ENCODE assay signal across 1 cellular context in genomic region chr6:149840345-149841075, GRCh38.
TF ChIP-seq lines count a peak whose summit lies in the region.

No MANE protein-coding gene starts in this region.

TF ChIP-seq in K562, 482 proteins besides CTCF, POLR2A, EP300 and RAD21 (continued from another document and continues in another):
- no peak for TF ChIP-seq TEAD1 (CRISPR knock-in tag; IDR thresholded peaks at IDR 0.05)
- no peak for TF ChIP-seq ZNF212 (CRISPR knock-in tag; IDR thresholded peaks at IDR 0.05)
- TF ChIP-seq ZNF232 (CRISPR knock-in tag; IDR thresholded peaks at IDR 0.05), result no peak
- TF ChIP-seq ZNF449 (CRISPR knock-in tag; IDR thresholded peaks at IDR 0.05), result no peak
- no peak for TF ChIP-seq ZNF77 (CRISPR knock-in tag; IDR thresholded peaks at IDR 0.05)
- TF ChIP-seq HNRNPH1 (optimal IDR thresholded peaks at IDR 0.05; ENCODE audit: low read depth, low read length), result no peak
- TF ChIP-seq TFAP4 (CRISPR knock-in tag; IDR thresholded peaks at IDR 0.05; ENCODE audit: borderline replicate concordance), result peak; percentile 34; the same call in 1 of the 2 replicates
- TF ChIP-seq HNRNPLL (IDR thresholded peaks at IDR 0.05; ENCODE audit: low read depth, low read length, poor library complexity, severe bottlenecking), result no peak
- TF ChIP-seq NFATC3 (IDR thresholded peaks at IDR 0.05), result no peak
- TF ChIP-seq ZNF740 (CRISPR knock-in tag; IDR thresholded peaks at IDR 0.05), result no peak
- no peak for TF ChIP-seq ZNF740 (tag; IDR thresholded peaks at IDR 0.05)
- peak; percentile 68 for TF ChIP-seq ZEB2 (IDR thresholded peaks at IDR 0.05)
- no peak for TF ChIP-seq TFE3 (CRISPR knock-in tag; IDR thresholded peaks at IDR 0.05)
- TF ChIP-seq ATF3 (IDR thresholded peaks at IDR 0.05), result no peak
- TF ChIP-seq ATF3 (CRISPR knock-in tag; conservative IDR thresholded peaks at IDR 0.05), result no peak
- no peak for TF ChIP-seq ZNF165 (CRISPR knock-in tag; IDR thresholded peaks at IDR 0.05; ENCODE audit: borderline replicate concordance)
- 0 out of 2 replicates have a peak, but pooled peaks have one; percentile 25 for TF ChIP-seq MTA3 (IDR thresholded peaks at IDR 0.05; ENCODE audit: borderline replicate concordance)
- no peak for TF ChIP-seq SMARCA4 (IDR thresholded peaks at IDR 0.05)
- TF ChIP-seq HMBOX1 (IDR thresholded peaks at IDR 0.05), result no peak
- no peak for TF ChIP-seq ILF3 (IDR thresholded peaks at IDR 0.05; ENCODE audit: borderline replicate concordance)
- TF ChIP-seq PATZ1 (CRISPR knock-in tag; IDR thresholded peaks at IDR 0.05; ENCODE audit: borderline replicate concordance), result no peak
- no peak for TF ChIP-seq ARID1B (IDR thresholded peaks at IDR 0.05)
- TF ChIP-seq SNRNP70 (optimal IDR thresholded peaks at IDR 0.05; ENCODE audit: low read depth, low read length), result no peak
- no peak for TF ChIP-seq SFPQ (IDR thresholded peaks at IDR 0.05; ENCODE audit: low read depth, low read length)
- TF ChIP-seq CC2D1A (IDR thresholded peaks at IDR 0.05), result peak; percentile 48; the same call in 1 of the 2 replicates
- no peak for TF ChIP-seq PHB2 (IDR thresholded peaks at IDR 0.05; ENCODE audit: low read depth)
- TF ChIP-seq SMAD3 (CRISPR knock-in tag; conservative IDR thresholded peaks at IDR 0.05), result no peak
- no peak for TF ChIP-seq ZNF668 (CRISPR knock-in tag; IDR thresholded peaks at IDR 0.05)
- TF ChIP-seq ZNF609 (CRISPR knock-in tag; IDR thresholded peaks at IDR 0.05; ENCODE audit: borderline replicate concordance), result no peak
- no peak for TF ChIP-seq ZNF133 (CRISPR knock-in tag; IDR thresholded peaks at IDR 0.05)
- TF ChIP-seq MAFK (IDR thresholded peaks at IDR 0.05; ENCODE audit: low read length), result no peak
- TF ChIP-seq NONO (IDR thresholded peaks at IDR 0.05; ENCODE audit: low read depth in 2 of 2, low read length in 1 of 2), result no peak
- no peak for TF ChIP-seq DDX20 (tag; IDR thresholded peaks at IDR 0.05; ENCODE audit: low read depth)
- TF ChIP-seq ZNF785 (CRISPR knock-in tag; IDR thresholded peaks at IDR 0.05), result no peak
- no peak for TF ChIP-seq PHB (CRISPR knock-in tag; IDR thresholded peaks at IDR 0.05)
- TF ChIP-seq RFX7 (CRISPR knock-in tag; IDR thresholded peaks at IDR 0.05), result no peak
- peak; percentile 80; the same call in 1 of the 2 replicates for TF ChIP-seq SMC3 (conservative IDR thresholded peaks at IDR 0.05; ENCODE audit: insufficient read depth, low read depth, low read length)
- no peak for TF ChIP-seq TOE1 (IDR thresholded peaks at IDR 0.05; ENCODE audit: borderline replicate concordance)
- no peak for TF ChIP-seq TOE1 (CRISPR knock-in tag; IDR thresholded peaks at IDR 0.05; ENCODE audit: borderline replicate concordance, low read depth)
- no peak for TF ChIP-seq E2F5 (CRISPR knock-in tag; IDR thresholded peaks at IDR 0.05)
- TF ChIP-seq ZNF511 (CRISPR knock-in tag; IDR thresholded peaks at IDR 0.05), result no peak
- no peak for TF ChIP-seq ZNF699 (CRISPR knock-in tag; IDR thresholded peaks at IDR 0.05; ENCODE audit: insufficient replicate concordance)
- no peak for TF ChIP-seq ZNF124 (CRISPR knock-in tag; IDR thresholded peaks at IDR 0.05)
- no peak for TF ChIP-seq HDGF (IDR thresholded peaks at IDR 0.05)
- no peak for TF ChIP-seq THRAP3 (IDR thresholded peaks at IDR 0.05; ENCODE audit: borderline replicate concordance)
- no peak for TF ChIP-seq BMI1 (IDR thresholded peaks at IDR 0.05; ENCODE audit: low read length)
